9 cellular contexts compared by ENCODE assay signal in genomic region chr5:179608131-179608581, GRCh38. TPM values are rescaled to one million over a fixed set of nuclear protein-coding genes. Genes with fewer than 3 reads are reported as not detected.
DNase-seq lines count a peak whose midpoint lies in the region; ATAC-seq and TF ChIP-seq lines count a peak whose summit lies in the region.
"Had no signal": no experiment of that assay in that cellular context is flagged by ENCODE, and none has a peak within 500 bp of the region (broad histone marks: within the 10 kb centered on the region; RNA-seq: fewer than 3 reads in every experiment).

No MANE protein-coding gene starts in this region.

- no peak overlapping the region for H3K4me2 ChIP-seq in HCT116 (ENCODE audit: low read length)

- peaks cover 11 to 40% of the 10 kb centered on the region in 2 experiments; a peak in 3 of 4 replicates for H3K36me3 ChIP-seq in HCT116 (ENCODE audit: control insufficient read depth in 1 of 2, insufficient read depth in 2 of 2, low read length in 2 of 2)
- H3K36me3 ChIP-seq in SK-N-MC (ENCODE audit: insufficient read depth, low read length), result peaks cover 56% of the 10 kb centered on the region
- H3K36me3 ChIP-seq in ectodermal cell (ENCODE audit: control insufficient read depth, insufficient read depth, low read length), result peaks cover 35% of the 10 kb centered on the region
- peaks cover 10 to 96% of the 10 kb centered on the region in 2 donors for H3K36me3 ChIP-seq in psoas muscle (ENCODE audit: insufficient read depth in 1 of 2, low read depth in 1 of 2)

- TF ChIP-seq RAD21 in HCT116 (IDR thresholded peaks at IDR 0.05; ENCODE audit: low read depth), result no peak

- RAD21 ChIA-PET in HCT116 (lab: Charles Lee; ENCODE audit: low non-redundant PET in 1 of 2, low total read pairs in 2 of 2, uncharacterized antibody in 2 of 2, unreplicated experiment in 2 of 2), result no interaction called here

- TF ChIP-seq CTCF in HCT116 (IDR thresholded peaks at IDR 0.05 in 2 of 3, conservative IDR thresholded peaks at IDR 0.05 in 1 of 3; ENCODE audit: borderline replicate concordance in 1 of 3, insufficient read depth in 1 of 3, low read depth in 2 of 3, low read length in 2 of 3) (no peak), psoas muscle (IDR thresholded peaks at IDR 0.05) (no peak)

- ATAC-seq in HCT116, result peak; percentile 2; the same call in 1 of the 2 replicates
- ATAC-seq in psoas muscle, result no peak
- no peak for ATAC-seq in HG02798 (IDR thresholded peaks at IDR 0.05; ENCODE audit: poor library complexity, unreplicated experiment)

- no peaks in the 10 kb centered on the region for H3K27me3 ChIP-seq in HCT116 (ENCODE audit: insufficient read depth, low read length)
- no peaks in the 10 kb centered on the region for H3K27me3 ChIP-seq in ectodermal cell (ENCODE audit: control insufficient read depth, insufficient read depth, low read length, poor library complexity, severe bottlenecking)
- H3K27me3 ChIP-seq in psoas muscle (ENCODE audit: insufficient read depth in 3 of 3, low read length in 2 of 3), result no peaks in the 10 kb centered on the region

- 88 to 92% methylated on average over 5 of the region's 5 CpGs for WGBS in ectodermal cell, 2 experiments
- 51 to 63% (median 60%) methylated on average over 5 of the region's 5 CpGs for WGBS in psoas muscle, 3 donors

- H4K20me1 ChIP-seq in HCT116 (ENCODE audit: insufficient read depth), result peaks cover 11% of the 10 kb centered on the region; the same call in 1 of the 2 replicates

- intact Hi-C loops in HCT116 (cut with micrococcal nuclease) (no loop called here), psoas muscle (cut with DNase I) (no loop called here)

- H3K9me3 ChIP-seq in HCT116 (ENCODE audit: control insufficient read depth in 1 of 2, insufficient read depth in 1 of 2, low read depth in 1 of 2, low read length in 2 of 2) (no peaks in the 10 kb centered on the region), SK-N-MC (ENCODE audit: low read depth, low read length) (no peaks in the 10 kb centered on the region), ectodermal cell (ENCODE audit: control insufficient read depth, low read length) (no peaks in the 10 kb centered on the region), psoas muscle (no peaks in the 10 kb centered on the region)

- no peaks in the 10 kb centered on the region for H3K4me1 ChIP-seq in HCT116 (ENCODE audit: control insufficient read depth in 1 of 2, insufficient read depth in 2 of 2, low read length in 2 of 2)
- no peaks in the 10 kb centered on the region for H3K4me1 ChIP-seq in ectodermal cell (ENCODE audit: control insufficient read depth, insufficient read depth, low read length)
- H3K4me1 ChIP-seq in psoas muscle, result peaks cover 50% of the 10 kb centered on the region

- TF ChIP-seq POLR2A in HCT116 (IDR thresholded peaks at IDR 0.05; ENCODE audit: borderline replicate concordance, extremely low read depth, insufficient read depth, insufficient read length), result no peak

- POLR2A ChIA-PET in HCT116 (lab: Charles Lee), result interaction anchor here (2.0 kb wide), 1 partner anchor 15 kb away, joined by 9 read pairs; the partner anchor contains the start of gene HNRNPH1

- H3K27ac ChIP-seq in HCT116 (ENCODE audit: low read depth, low read length) (no peak overlapping the region), SK-N-MC (peak overlapping the region; percentile 29), ectodermal cell (ENCODE audit: insufficient read depth, low read depth, low read length, poor library complexity, severe bottlenecking) (peak overlapping the region; percentile 50), psoas muscle (peak overlapping the region; percentile 67)

- BruUV-seq in HCT116 (replicated peaks; lab: Mats Ljungman, UMichigan), result no TSS peak

- CTCF ChIA-PET in HCT116 (lab: Charles Lee), result no interaction called here

- H3K9me2 ChIP-seq in HCT116 (ENCODE audit: insufficient read depth), result no peaks in the 10 kb centered on the region

- DNase-seq in HCT116 (ENCODE audit: low read depth, low spot score) (no peak), SK-N-MC (ENCODE audit: low read depth, low spot score) (no peak), psoas muscle (no peak), germinal center (ENCODE audit: low spot score) (no peak), NCI-H1048 (lab: John Stamatoyannopoulos, UW) (no peak), SW 1271 (lab: John Stamatoyannopoulos, UW) (no peak)
- DNase-seq: SHP77 treated with DMSO at 0.1 percent for 48 hours had no signal

- H3K9ac ChIP-seq in HCT116 (ENCODE audit: low read length) (no peak overlapping the region), SK-N-MC (ENCODE audit: insufficient read length) (no peak overlapping the region)

- H3K4me3 ChIP-seq in HCT116 (replicated peaks in 1 of 2; ENCODE audit: low read depth in 1 of 2, low read length in 2 of 2) (no peak overlapping the region), SK-N-MC (no peak overlapping the region), ectodermal cell (ENCODE audit: insufficient read depth, low read depth, low read length) (no peak overlapping the region), psoas muscle (no peak overlapping the region)

- no peaks in the 10 kb centered on the region; the same call in 1 of the 2 replicates for H3K79me2 ChIP-seq in HCT116 (ENCODE audit: insufficient read depth, low read length)

- H2AFZ ChIP-seq in HCT116 (ENCODE audit: low read depth, low read length, poor library complexity, severe bottlenecking), result no peak overlapping the region

TF ChIP-seq in HCT116, 20 proteins besides CTCF, POLR2A, EP300 and RAD21 (continues in another document):
- TF ChIP-seq YY1 (IDR thresholded peaks at IDR 0.05; ENCODE audit: extremely low read depth, insufficient replicate concordance, low read depth, low read length) (no peak), ATF3 (IDR thresholded peaks at IDR 0.05) (no peak), CEBPB (IDR thresholded peaks at IDR 0.05; ENCODE audit: low read depth) (no peak), EZH2phosphoT487 (IDR thresholded peaks at IDR 0.05; ENCODE audit: borderline replicate concordance) (no peak), FOSL1 (IDR thresholded peaks at IDR 0.05; ENCODE audit: low read depth) (no peak), SRF (IDR thresholded peaks at IDR 0.05; ENCODE audit: low read depth) (no peak), SP1 (IDR thresholded peaks at IDR 0.05; ENCODE audit: low read depth) (no peak), REST (IDR thresholded peaks at IDR 0.05; ENCODE audit: low read depth) (no peak), ZNF274 (IDR thresholded peaks at IDR 0.05; ENCODE audit: low read depth, low read length) (no peak), TCF7L2 (IDR thresholded peaks at IDR 0.05; ENCODE audit: borderline replicate concordance, extremely low read depth, insufficient read depth, insufficient read length) (no peak)

RNA-seq across cellular contexts. Expression of gene HNRNPH1, which starts 15.3 kb away (rescaled TPM):
- total RNA-seq in HCT116 (2021; ENCODE audit: unreplicated experiment) (788 TPM), psoas muscle (100 to 1,000 TPM; 141 to 195 (median 179) TPM)
- polyA plus RNA-seq in HCT116 (2012), result 320 and 338 TPM in 2 replicates
- 1,130 TPM for polyA plus RNA-seq in ectodermal cell (2013, experiment 1 of 4)
- 1,071 TPM for polyA plus RNA-seq in ectodermal cell (2013, experiment 2 of 4)
- polyA plus RNA-seq in ectodermal cell (2013, experiment 3 of 4), result 620 TPM
- polyA plus RNA-seq in ectodermal cell (2013, experiment 4 of 4), result 652 TPM
- 100 to 1,000 TPM; 105 to 226 (median 142) TPM for polyA plus RNA-seq in psoas muscle

RNA-seq across cellular contexts. Expression of gene RUFY1, which starts 57.8 kb away (rescaled TPM):
- total RNA-seq in HCT116 (2021; ENCODE audit: unreplicated experiment) (32.9 TPM), psoas muscle (10 to 100 TPM; 17.9 to 26.3 (median 23.2) TPM)
- polyA plus RNA-seq in HCT116 (2012), result 21.0 and 24.7 TPM in 2 replicates
- 54.9 TPM for polyA plus RNA-seq in ectodermal cell (2013, experiment 1 of 4)
- 60.6 TPM for polyA plus RNA-seq in ectodermal cell (2013, experiment 2 of 4)
- 45.9 TPM for polyA plus RNA-seq in ectodermal cell (2013, experiment 3 of 4)
- 53.4 TPM for polyA plus RNA-seq in ectodermal cell (2013, experiment 4 of 4)
- 10 to 100 TPM; 22.7 to 24.0 (median 22.8) TPM for polyA plus RNA-seq in psoas muscle
